Comparison of ENCODE assay signal across 32 cellular contexts in the genomic region with DNA sequence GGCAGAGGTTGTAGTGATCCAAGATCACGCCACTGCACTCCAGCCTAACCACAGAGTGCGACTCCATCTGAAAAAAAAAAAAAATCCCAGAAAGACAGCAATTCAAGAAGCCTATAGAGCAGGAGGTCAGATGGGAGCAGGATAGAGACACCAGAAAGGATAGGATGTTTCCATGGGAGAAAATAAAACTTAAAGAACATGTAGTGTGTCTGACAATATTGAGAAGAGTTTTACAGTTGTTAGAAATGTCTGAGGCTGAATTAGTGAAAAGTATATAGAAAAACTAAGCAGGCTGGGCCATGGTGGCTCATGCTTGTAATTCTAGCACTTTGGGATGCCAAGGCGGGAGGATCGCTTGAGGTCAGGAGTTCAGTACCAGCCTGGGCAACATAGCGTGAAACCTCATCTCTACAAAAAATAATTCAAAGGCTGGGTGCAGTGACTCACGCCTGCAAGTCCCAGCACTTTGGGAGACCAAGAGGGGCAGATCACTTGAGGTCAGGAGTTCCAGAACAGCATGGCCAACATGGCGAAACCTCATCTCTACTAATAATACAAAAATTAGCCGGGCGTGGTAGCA. TPM values are rescaled to one million over a fixed set of nuclear protein-coding genes. Genes with fewer than 3 reads are reported as not detected.
DNase-seq lines count a peak whose midpoint lies in the region; ATAC-seq and TF ChIP-seq lines count a peak whose summit lies in the region.
"Had no signal": no experiment of that assay in that cellular context is flagged by ENCODE, and none has a peak within 500 bp of the region (broad histone marks: within the 10 kb centered on the region; RNA-seq: fewer than 3 reads in every experiment).

No MANE protein-coding gene starts in this region.

- no peak overlapping the region for H3K4me3 Mint-ChIP-seq in endodermal cell
- H3K4me3 Mint-ChIP-seq: activated CD4-positive, alpha-beta memory T cell treated with anti-CD3 and anti-CD28 coated beads for 36 hours; activated naive CD4-positive, alpha-beta T cell treated with anti-CD3 and anti-CD28 coated beads, Interleukin-2, amount 10 ng/mL, durations not matched to agents 7 days and 5 days; naive thymus-derived CD8-positive, alpha-beta T cell; stimulated activated naive CD8-positive, alpha-beta T cell treated with anti-CD3 and anti-CD28 coated beads, Interleukin-15, amount 100 ng/mL, for 72 hours had no signal

- H3K36me3 Mint-ChIP-seq in endodermal cell (ENCODE audit: low read depth) = peaks cover 54% of the 10 kb centered on the region

- peak; percentile 89 for DNase-seq in Caki2 (ENCODE audit: low read depth)
- peak; percentile 37 for DNase-seq in MG63
- no peak for DNase-seq in endodermal cell
- peak; percentile 37 for DNase-seq in myocyte (ENCODE audit: low read depth)
- no peak for DNase-seq in spleen
- DNase-seq: activated CD4-positive, alpha-beta memory T cell treated with anti-CD3 and anti-CD28 coated beads for 36 hours; activated CD8-positive, alpha-beta memory T cell treated with anti-CD3 and anti-CD28 coated beads, Interleukin-2, amount 50 U/mL, for 4 hours; activated naive CD4-positive, alpha-beta T cell treated with anti-CD3 and anti-CD28 coated beads, Interleukin-2, amount 10 ng/mL, durations not matched to agents 7 days and 5 days; amniotic stem cell; Calu3; colonic mucosa; DND-41; effector memory CD4-positive, alpha-beta T cell; esophagus squamous epithelium; hippocampal formation; Kasumi-1; left ventricle myocardium inferior; midbrain; naive thymus-derived CD8-positive, alpha-beta T cell; NCI-H1092 treated with DMSO at 0.1 percent for 48 hours; NCI-H187 treated with DMSO at 0.1 percent for 48 hours; NCI-H2227 treated with DMSO at 0.1 percent for 48 hours; NCI-H69; occipital lobe; stimulated activated naive CD8-positive, alpha-beta T cell treated with anti-CD3 and anti-CD28 coated beads, Interleukin-15, amount 100 ng/mL, for 72 hours; tibial artery had no signal

- no peak for TF ChIP-seq CTCF in endodermal cell (conservative IDR thresholded peaks at IDR 0.05)
- TF ChIP-seq CTCF in spleen (IDR thresholded peaks at IDR 0.05 in 8 of 11, conservative IDR thresholded peaks at IDR 0.05 in 3 of 11) = no peak

- intact Hi-C loops in spleen (cut with DNase I; ENCODE audit: low total_unique reads) = no loop called here

- H3K9ac ChIP-seq in endodermal cell (ENCODE audit: extremely low read depth, low read length, poor library complexity, severe bottlenecking) = no peak overlapping the region

- H3K36me3 ChIP-seq in MG63 (peaks cover 75% of the 10 kb centered on the region), endodermal cell (ENCODE audit: control insufficient read depth, insufficient read depth, low read length) (peaks cover 75% of the 10 kb centered on the region), spleen (peaks cover 0 to 84% (median 13%) of the 10 kb centered on the region in 6 donors)
- H3K36me3 ChIP-seq: colonic mucosa had no signal

- H3K4me1 ChIP-seq in endodermal cell (ENCODE audit: control insufficient read depth, insufficient read depth, low read length) (no peaks in the 10 kb centered on the region), spleen (no peaks in the 10 kb centered on the region)
- H3K4me1 ChIP-seq: colonic mucosa, esophagus squamous epithelium, left ventricle myocardium inferior, tibial artery had no signal

- TF ChIP-seq POLR2A in spleen (IDR thresholded peaks at IDR 0.05) = no peak

- 96% methylated on average over 5 to 9 of the region's 9 CpGs for WGBS in endodermal cell (ENCODE audit: insufficient coverage in 1 of 2, insufficient read length in 1 of 2), 2 experiments
- WGBS in spleen, 5 donors = 89 to 92% (median 91%) methylated on average over 8 to 9 of the region's 9 CpGs

- H3K27me3 ChIP-seq in MG63 = no peaks in the 10 kb centered on the region
- no peaks in the 10 kb centered on the region for H3K27me3 ChIP-seq in endodermal cell (ENCODE audit: control insufficient read depth, insufficient read depth, low read length, poor library complexity, severe bottlenecking)
- H3K27me3 ChIP-seq in spleen (replicated peaks in 1 of 7) = no peaks in the 10 kb centered on the region
- H3K27me3 ChIP-seq: colonic mucosa, esophagus squamous epithelium, tibial artery had no signal

- H3K9me3 ChIP-seq in MG63 (no peaks in the 10 kb centered on the region; the same call in none of the 2 replicates), endodermal cell (ENCODE audit: control insufficient read depth, low read length) (no peaks in the 10 kb centered on the region), spleen (no peaks in the 10 kb centered on the region)
- H3K9me3 ChIP-seq: colonic mucosa, esophagus squamous epithelium, left ventricle myocardium inferior, tibial artery had no signal

- H3K27ac ChIP-seq in endodermal cell (ENCODE audit: low read depth, low read length) (no peak overlapping the region), spleen (no peak overlapping the region)
- H3K27ac ChIP-seq: colonic mucosa, esophagus squamous epithelium, HL-60, left ventricle myocardium inferior, SK-N-MC, skin epidermis, tibial artery had no signal

- H3K9me3 Mint-ChIP-seq in endodermal cell = no peaks in the 10 kb centered on the region
- H3K9me3 Mint-ChIP-seq: activated CD4-positive, alpha-beta memory T cell treated with anti-CD3 and anti-CD28 coated beads for 36 hours; activated naive CD4-positive, alpha-beta T cell treated with anti-CD3 and anti-CD28 coated beads, Interleukin-2, amount 10 ng/mL, durations not matched to agents 7 days and 5 days; naive thymus-derived CD8-positive, alpha-beta T cell; stimulated activated naive CD8-positive, alpha-beta T cell treated with anti-CD3 and anti-CD28 coated beads, Interleukin-15, amount 100 ng/mL, for 72 hours had no signal

- ATAC-seq in GM21576 (IDR thresholded peaks at IDR 0.05; ENCODE audit: unreplicated experiment) (no peak), GM18498 (IDR thresholded peaks at IDR 0.05; ENCODE audit: unreplicated experiment) (no peak)
- ATAC-seq: HepG2; naive thymus-derived CD8-positive, alpha-beta T cell; stimulated activated naive CD8-positive, alpha-beta T cell treated with anti-CD3 and anti-CD28 coated beads, Interleukin-15, amount 100 ng/mL, for 72 hours had no signal

- in situ Hi-C loops in Caki2 (cut with HindIII; ENCODE audit: low pct_unique_long_range_greater_than_20kb, low sequenced_read_pairs) = no loop called here

- no peaks in the 10 kb centered on the region for H3K4me1 Mint-ChIP-seq in endodermal cell
- H3K4me1 Mint-ChIP-seq: activated naive CD4-positive, alpha-beta T cell treated with anti-CD3 and anti-CD28 coated beads, Interleukin-2, amount 10 ng/mL, durations not matched to agents 7 days and 5 days; naive thymus-derived CD8-positive, alpha-beta T cell; stimulated activated naive CD8-positive, alpha-beta T cell treated with anti-CD3 and anti-CD28 coated beads, Interleukin-15, amount 100 ng/mL, for 72 hours had no signal

- peak overlapping the region; percentile 68 for H3K27ac Mint-ChIP-seq in endodermal cell
- H3K27ac Mint-ChIP-seq: activated CD4-positive, alpha-beta memory T cell treated with anti-CD3 and anti-CD28 coated beads for 36 hours; activated naive CD4-positive, alpha-beta T cell treated with anti-CD3 and anti-CD28 coated beads, Interleukin-2, amount 10 ng/mL, durations not matched to agents 7 days and 5 days; naive thymus-derived CD8-positive, alpha-beta T cell; stimulated activated naive CD8-positive, alpha-beta T cell treated with anti-CD3 and anti-CD28 coated beads, Interleukin-15, amount 100 ng/mL, for 72 hours had no signal

- no peak overlapping the region for H3K4me3 ChIP-seq in MG63
- H3K4me3 ChIP-seq in endodermal cell (ENCODE audit: low read length) = no peak overlapping the region
- H3K4me3 ChIP-seq in spleen = no peak overlapping the region
- H3K4me3 ChIP-seq: colonic mucosa, esophagus squamous epithelium, left ventricle myocardium inferior, SK-N-MC, skin epidermis, tibial artery had no signal

- H3K27me3 Mint-ChIP-seq in endodermal cell (ENCODE audit: insufficient read depth) = no peaks in the 10 kb centered on the region
- H3K27me3 Mint-ChIP-seq: activated CD4-positive, alpha-beta memory T cell treated with anti-CD3 and anti-CD28 coated beads for 36 hours; activated naive CD4-positive, alpha-beta T cell treated with anti-CD3 and anti-CD28 coated beads, Interleukin-2, amount 10 ng/mL, durations not matched to agents 7 days and 5 days; naive thymus-derived CD8-positive, alpha-beta T cell; stimulated activated naive CD8-positive, alpha-beta T cell treated with anti-CD3 and anti-CD28 coated beads, Interleukin-15, amount 100 ng/mL, for 72 hours had no signal

RNA-seq across cellular contexts. Expression of a gene that starts 15.3 kb away (rescaled TPM):
- total RNA-seq in Caki2 (2014; rRNA removed; shearing (Covaris generic); ENCODE audit: low replicate concordance) = 17.9 and 58.4 TPM in 2 replicates
- total RNA-seq in MG63 (2014; rRNA removed; shearing (Covaris generic); ENCODE audit: low replicate concordance) = 9.1 and 10.6 TPM in 2 replicates
- total RNA-seq in endodermal cell (10 to 100 TPM; 43.6 to 64.6 TPM), myocyte (67.5 and 75.0 TPM in 2 replicates), spleen (10 to 100 TPM; 15.7 to 28.1 (median 18.0) TPM)
- polyA plus RNA-seq in endodermal cell (2013, experiment 1 of 2) = 36.6 TPM
- polyA plus RNA-seq in endodermal cell (2013, experiment 2 of 2) = 35.2 TPM
- 19.3 TPM for polyA plus RNA-seq in myocyte (2012)
- polyA plus RNA-seq in spleen = 1 to 10 TPM; 6.2 to 7.9 (median 7.3) TPM

RNA-seq across cellular contexts. Expression of a gene that starts 33.0 kb away (rescaled TPM):
- total RNA-seq in Caki2 (2014; rRNA removed; shearing (Covaris generic); ENCODE audit: low replicate concordance) = 58.9 and 63.0 TPM in 2 replicates
- total RNA-seq in MG63 (2014; rRNA removed; shearing (Covaris generic); ENCODE audit: low replicate concordance) = 118 and 230 TPM in 2 replicates
- total RNA-seq in endodermal cell = 10 to 100 TPM; 62.4 to 67.3 TPM
- 139 TPM for polyA plus RNA-seq in endodermal cell (2013, experiment 1 of 2)
- polyA plus RNA-seq in endodermal cell (2013, experiment 2 of 2) = 136 TPM
- 41.9 and 59.1 TPM in 2 replicates for total RNA-seq in myocyte
- polyA plus RNA-seq in myocyte (2012) = 26.3 TPM
- 10 to 100 TPM; 17.4 to 38.9 (median 23.8) TPM for total RNA-seq in spleen
- polyA plus RNA-seq in spleen = 10 to 100 TPM; 15.4 to 30.2 (median 25.4) TPM

RNA-seq across cellular contexts. Expression of a gene that starts 33.6 kb away (rescaled TPM):
- total RNA-seq in Caki2 (2014; rRNA removed; shearing (Covaris generic); ENCODE audit: low replicate concordance) = 20.5 and 2,299 TPM in 2 replicates
- 27.6 and 30.4 TPM in 2 replicates for total RNA-seq in MG63 (2014; rRNA removed; shearing (Covaris generic); ENCODE audit: low replicate concordance)
- total RNA-seq in endodermal cell (10 to 100 TPM; 52.5 to 58.5 TPM), myocyte (0.47 and 0.59 TPM in 2 replicates), spleen (10 to 100 TPM in 1 of 7 donors, 1 to 10 TPM in 6; 4.2 to 15.3 (median 8.1) TPM)
- 78.6 TPM for polyA plus RNA-seq in endodermal cell (2013, experiment 1 of 2)
- 79.7 TPM for polyA plus RNA-seq in endodermal cell (2013, experiment 2 of 2)
- 0.84 TPM for polyA plus RNA-seq in myocyte (2012)
- polyA plus RNA-seq in spleen = 1 to 10 TPM in 2 of 3 donors, under 1 TPM in 1; 0.61 to 2.3 (median 2.1) TPM

Comparison
In these comparisons a context has a peak if more than half of its experiments do, and no peak if none do; other contexts are left out.
1. DNase-seq: peak in Caki2 (single experiment), MG63 (single experiment) and myocyte (single experiment); none in endodermal cell (single experiment) and spleen (single experiment).